ENCODE assay signal across 11 cellular contexts in genomic region chr9:102631559-102631958, GRCh38.
DNase-seq lines count a peak whose midpoint lies in the region; ATAC-seq and TF ChIP-seq lines count a peak whose summit lies in the region.
"Had no signal": no experiment of that assay in that cellular context is flagged by ENCODE, and none has a peak within 500 bp of the region (broad histone marks: within the 10 kb centered on the region; RNA-seq: fewer than 3 reads in every experiment).

No MANE protein-coding gene starts in this region.

- no peaks in the 10 kb centered on the region for H3K36me3 ChIP-seq in breast epithelium
- H3K36me3 ChIP-seq in upper lobe of right lung: no peaks in the 10 kb centered on the region
- no peaks in the 10 kb centered on the region for H3K36me3 ChIP-seq in CD8-positive, alpha-beta memory T cell (ENCODE audit: insufficient read depth, low read length)
- H3K36me3 ChIP-seq: tibial artery had no signal

- BruUV-seq in MCF 10A (replicated peaks; lab: Mats Ljungman, UMichigan): no TSS peak

- intact Hi-C loops in MCF 10A (cut with micrococcal nuclease): loop anchor here (10.0 kb wide), 1 partner anchor 1753 kb away; no protein-coding TSS in a partner anchor
- intact Hi-C loops in breast epithelium (cut with DNase I; ENCODE audit: low total_unique reads): loop anchor here (2.0 kb wide), 1 partner anchor 41 kb away; no protein-coding TSS in a partner anchor
- intact Hi-C loops in upper lobe of right lung (cut with DNase I): no loop called here

- no peak overlapping the region for H3K27ac ChIP-seq in breast epithelium
- no peak overlapping the region for H3K27ac ChIP-seq in upper lobe of right lung
- H3K27ac ChIP-seq in CD8-positive, alpha-beta memory T cell (ENCODE audit: low read depth, low read length): no peak overlapping the region
- H3K27ac ChIP-seq: tibial artery had no signal

- peaks cover 7 to 10% of the 10 kb centered on the region in 2 donors for H3K9me3 ChIP-seq in breast epithelium
- H3K9me3 ChIP-seq in upper lobe of right lung: no peaks in the 10 kb centered on the region
- no peaks in the 10 kb centered on the region for H3K9me3 ChIP-seq in CD8-positive, alpha-beta memory T cell (ENCODE audit: low read length)

- TF ChIP-seq CTCF in MCF 10A (IDR thresholded peaks at IDR 0.05; ENCODE audit: unreplicated experiment) (peak; percentile 35), breast epithelium (IDR thresholded peaks at IDR 0.05) (no peak), upper lobe of right lung (IDR thresholded peaks at IDR 0.05) (peak; percentile 6)

- DNase-seq in MCF 10A (ENCODE audit: unreplicated experiment): peak; percentile 35
- DNase-seq in breast epithelium (ENCODE audit: low spot score in 2 of 2): no peak
- DNase-seq in MV-4-11 (lab: John Stamatoyannopoulos, UW): peak; percentile 25
- DNase-seq in astrocyte of the hippocampus (ENCODE audit: low read depth, low spot score): peak; percentile 2
- no peak for DNase-seq in upper lobe of right lung
- DNase-seq in CD8-positive, alpha-beta memory T cell: no peak
- no peak for DNase-seq in activated CD8-positive, alpha-beta T cell treated with anti-CD3 and anti-CD28 coated beads, Interleukin-2, amount 10 ng/mL, durations not matched to agents 7 days and 5 days
- DNase-seq: C1 segment of cervical spinal cord; stimulated activated CD4-positive, alpha-beta T cell treated with anti-CD3 and anti-CD28 coated beads, Interleukin-15, amount 100 ng/mL, for 24 hours; tibial artery had no signal

- H3K36me3 Mint-ChIP-seq in MCF 10A (ENCODE audit: insufficient read depth, unreplicated experiment): no peaks in the 10 kb centered on the region
- no peaks in the 10 kb centered on the region for H3K36me3 Mint-ChIP-seq in CD8-positive, alpha-beta memory T cell
- H3K36me3 Mint-ChIP-seq in activated CD8-positive, alpha-beta T cell treated with anti-CD3 and anti-CD28 coated beads, Interleukin-2, amount 10 ng/mL, durations not matched to agents 7 days and 5 days (ENCODE audit: low read depth): no peaks in the 10 kb centered on the region

- TF ChIP-seq POLR2A in breast epithelium (IDR thresholded peaks at IDR 0.05): no peak

- no peak overlapping the region for H3K27ac Mint-ChIP-seq in MCF 10A (ENCODE audit: low read depth, unreplicated experiment)
- H3K27ac Mint-ChIP-seq in CD8-positive, alpha-beta memory T cell: no peak overlapping the region
- H3K27ac Mint-ChIP-seq in activated CD8-positive, alpha-beta T cell treated with anti-CD3 and anti-CD28 coated beads, Interleukin-2, amount 10 ng/mL, durations not matched to agents 7 days and 5 days: no peak overlapping the region

- CTCF ChIA-PET in MCF 10A (lab: Yijun Ruan, JAX): interaction anchor here (0.7 to 1.5 kb wide), 5 partner anchors 10 to 243 kb away, joined by 3 to 7 read pairs (median 3); no protein-coding TSS in a partner anchor
- CTCF ChIA-PET in CD8-positive, alpha-beta memory T cell (lab: Charles Lee): no interaction called here
- CTCF ChIA-PET in activated CD8-positive, alpha-beta T cell treated with anti-CD3 and anti-CD28 coated beads, Interleukin-2, amount 10 ng/mL, durations not matched to agents 7 days and 5 days (lab: Charles Lee): no interaction called here

- H3K27me3 ChIP-seq in breast epithelium (no peaks in the 10 kb centered on the region), upper lobe of right lung (no peaks in the 10 kb centered on the region)
- H3K27me3 ChIP-seq in CD8-positive, alpha-beta memory T cell (ENCODE audit: insufficient read depth, low read length, poor library complexity, severe bottlenecking): no peaks in the 10 kb centered on the region
- H3K27me3 ChIP-seq: tibial artery had no signal

- no peak overlapping the region for H3K4me3 Mint-ChIP-seq in MCF 10A (ENCODE audit: unreplicated experiment)
- H3K4me3 Mint-ChIP-seq in CD8-positive, alpha-beta memory T cell: no peak overlapping the region
- H3K4me3 Mint-ChIP-seq in activated CD8-positive, alpha-beta T cell treated with anti-CD3 and anti-CD28 coated beads, Interleukin-2, amount 10 ng/mL, durations not matched to agents 7 days and 5 days: no peak overlapping the region

- no peaks in the 10 kb centered on the region for H3K4me1 Mint-ChIP-seq in MCF 10A (ENCODE audit: insufficient read depth, unreplicated experiment)
- H3K4me1 Mint-ChIP-seq in CD8-positive, alpha-beta memory T cell: no peaks in the 10 kb centered on the region
- H3K4me1 Mint-ChIP-seq in activated CD8-positive, alpha-beta T cell treated with anti-CD3 and anti-CD28 coated beads, Interleukin-2, amount 10 ng/mL, durations not matched to agents 7 days and 5 days (ENCODE audit: low read depth): no peaks in the 10 kb centered on the region

- H3K4me3 ChIP-seq in breast epithelium (no peak overlapping the region), upper lobe of right lung (no peak overlapping the region)
- no peak overlapping the region for H3K4me3 ChIP-seq in CD8-positive, alpha-beta memory T cell (ENCODE audit: low read length)
- H3K4me3 ChIP-seq: tibial artery had no signal

- H3K4me1 ChIP-seq in breast epithelium: no peaks in the 10 kb centered on the region
- no peaks in the 10 kb centered on the region for H3K4me1 ChIP-seq in upper lobe of right lung
- no peaks in the 10 kb centered on the region for H3K4me1 ChIP-seq in CD8-positive, alpha-beta memory T cell (ENCODE audit: insufficient read depth, low read length)
- H3K4me1 ChIP-seq: tibial artery had no signal

- peaks cover 1% of the 10 kb centered on the region for H3K27me3 Mint-ChIP-seq in MCF 10A (ENCODE audit: insufficient read depth, unreplicated experiment)
- no peaks in the 10 kb centered on the region for H3K27me3 Mint-ChIP-seq in CD8-positive, alpha-beta memory T cell
- no peaks in the 10 kb centered on the region for H3K27me3 Mint-ChIP-seq in activated CD8-positive, alpha-beta T cell treated with anti-CD3 and anti-CD28 coated beads, Interleukin-2, amount 10 ng/mL, durations not matched to agents 7 days and 5 days (ENCODE audit: low read depth)

- POLR2A ChIA-PET in MCF 10A (lab: Yijun Ruan, JAX): interaction anchor here (0.7 kb wide), 1 partner anchor 10 kb away, joined by 3 read pairs; no protein-coding TSS in a partner anchor
- POLR2A ChIA-PET in CD8-positive, alpha-beta memory T cell (lab: Charles Lee): no interaction called here
- POLR2A ChIA-PET in activated CD8-positive, alpha-beta T cell treated with anti-CD3 and anti-CD28 coated beads, Interleukin-2, amount 10 ng/mL, durations not matched to agents 7 days and 5 days (lab: Charles Lee): no interaction called here

- no peaks in the 10 kb centered on the region for H3K9me3 Mint-ChIP-seq in MCF 10A (ENCODE audit: unreplicated experiment)
- peaks cover 8 to 58% (median 17%) of the 10 kb centered on the region in 5 donors for H3K9me3 Mint-ChIP-seq in CD8-positive, alpha-beta memory T cell
- peaks cover 6% of the 10 kb centered on the region for H3K9me3 Mint-ChIP-seq in activated CD8-positive, alpha-beta T cell treated with anti-CD3 and anti-CD28 coated beads, Interleukin-2, amount 10 ng/mL, durations not matched to agents 7 days and 5 days (ENCODE audit: insufficient read depth)

- ATAC-seq in upper lobe of right lung: no peak
- no peak for ATAC-seq in HG03097 (IDR thresholded peaks at IDR 0.05; ENCODE audit: low FRiP score, unreplicated experiment)
- ATAC-seq in activated CD8-positive, alpha-beta T cell treated with anti-CD3 and anti-CD28 coated beads, Interleukin-2, amount 10 ng/mL, durations not matched to agents 7 days and 5 days: no peak

Comparison
In these comparisons a context has a peak if more than half of its experiments do, and no peak if none do; other contexts are left out.
1. DNase-seq: peak in MCF 10A (single experiment), MV-4-11 (single experiment) and astrocyte of the hippocampus (single experiment); none in breast epithelium (0 of 2), upper lobe of right lung (single experiment), CD8-positive, alpha-beta memory T cell (0 of 5) and activated CD8-positive, alpha-beta T cell treated with anti-CD3 and anti-CD28 coated beads, Interleukin-2, amount 10 ng/mL, durations not matched to agents 7 days and 5 days (single experiment).
2. CTCF ChIP-seq: peak in MCF 10A (single experiment) and upper lobe of right lung (single experiment); none in breast epithelium (0 of 3).